2 cellular contexts compared by ENCODE assay signal in genomic region chr20:36670665-36671357, GRCh38.
TF ChIP-seq lines count a peak whose summit lies in the region.

No MANE protein-coding gene starts in this region.

TF ChIP-seq in GM12878, 131 proteins besides CTCF, POLR2A, EP300 and RAD21:
- TF ChIP-seq ZBTB11 (CRISPR knock-in tag; IDR thresholded peaks at IDR 0.05) (no peak), STAT1 (conservative IDR thresholded peaks at IDR 0.05) (no peak), SP1 (IDR thresholded peaks at IDR 0.05; ENCODE audit: low read depth, low read length) (no peak)

TF ChIP-seq in HepG2, 621 proteins besides CTCF, POLR2A, EP300 and RAD21 (continues in another document):
- TF ChIP-seq ZNF777 (CRISPR knock-in tag; IDR thresholded peaks at IDR 0.05) (no peak), PTBP1 (IDR thresholded peaks at IDR 0.05; ENCODE audit: low read depth, low read length, poor library complexity, severe bottlenecking) (no peak), ZNF562 (CRISPR knock-in tag; IDR thresholded peaks at IDR 0.05; ENCODE audit: borderline replicate concordance) (no peak), ZBTB7B (CRISPR knock-in tag; IDR thresholded peaks at IDR 0.05) (no peak), KDM6A (CRISPR knock-in tag; IDR thresholded peaks at IDR 0.05; ENCODE audit: low read depth) (peak; percentile 13; the same call in 1 of the 2 replicates), MTA3 (CRISPR knock-in tag; IDR thresholded peaks at IDR 0.05) (no peak), BRCA1 (CRISPR knock-in tag; IDR thresholded peaks at IDR 0.05) (no peak), ZNF710 (CRISPR knock-in tag; IDR thresholded peaks at IDR 0.05; ENCODE audit: borderline replicate concordance) (0 out of 2 replicates have a peak, but pooled peaks have one; percentile 27), SAP130 (CRISPR knock-in tag; IDR thresholded peaks at IDR 0.05; ENCODE audit: low read depth) (peak; percentile 66), MLX (CRISPR knock-in tag; IDR thresholded peaks at IDR 0.05) (peak; percentile 20; the same call in 1 of the 2 replicates), NR1H2 (CRISPR knock-in tag; IDR thresholded peaks at IDR 0.05; ENCODE audit: borderline replicate concordance, low read depth) (no peak), ZNF891 (CRISPR knock-in tag; IDR thresholded peaks at IDR 0.05) (no peak), HNF1A (IDR thresholded peaks at IDR 0.05; ENCODE audit: low read depth) (peak; percentile 65; the same call in 1 of the 2 replicates), HNF1A (CRISPR knock-in tag; IDR thresholded peaks at IDR 0.05; ENCODE audit: borderline replicate concordance) (peak; percentile 60; the same call in 1 of the 2 replicates), HNRNPLL (IDR thresholded peaks at IDR 0.05; ENCODE audit: low read depth, low read length, poor library complexity, severe bottlenecking) (no peak), HNRNPH1 (optimal IDR thresholded peaks at IDR 0.05; ENCODE audit: low read depth, low read length) (no peak), ONECUT2 (CRISPR knock-in tag; IDR thresholded peaks at IDR 0.05) (no peak), SP1 (IDR thresholded peaks at IDR 0.05) (no peak), SP1 (CRISPR knock-in tag; IDR thresholded peaks at IDR 0.05) (no peak), ARHGAP35 (CRISPR knock-in tag; IDR thresholded peaks at IDR 0.05; ENCODE audit: borderline replicate concordance) (no peak), ZNF749 (CRISPR knock-in tag; IDR thresholded peaks at IDR 0.05; ENCODE audit: borderline replicate concordance) (no peak), ZNF687 (CRISPR knock-in tag; IDR thresholded peaks at IDR 0.05) (no peak), MXD4 (CRISPR knock-in tag; IDR thresholded peaks at IDR 0.05) (peak; percentile 61; the same call in 1 of the 2 replicates), DR1 (CRISPR knock-in tag; IDR thresholded peaks at IDR 0.05) (no peak), HNF1B (CRISPR knock-in tag; IDR thresholded peaks at IDR 0.05) (peak; percentile 68), TCF7L2 (IDR thresholded peaks at IDR 0.05; ENCODE audit: low read depth, low read length) (no peak), NCOA5 (CRISPR knock-in tag; IDR thresholded peaks at IDR 0.05) (no peak), BCLAF1 (IDR thresholded peaks at IDR 0.05) (no peak), ZNF143 (CRISPR knock-in tag; IDR thresholded peaks at IDR 0.05) (no peak), CSRNP1 (CRISPR knock-in tag; IDR thresholded peaks at IDR 0.05) (no peak), SOX6 (IDR thresholded peaks at IDR 0.05) (no peak), SOX6 (CRISPR knock-in tag; IDR thresholded peaks at IDR 0.05) (peak; percentile 47), NAIF1 (CRISPR knock-in tag; IDR thresholded peaks at IDR 0.05; ENCODE audit: borderline replicate concordance) (no peak), ZNF670 (CRISPR knock-in tag; IDR thresholded peaks at IDR 0.05; ENCODE audit: borderline replicate concordance) (no peak), IRF1 (CRISPR knock-in tag; IDR thresholded peaks at IDR 0.05; ENCODE audit: low read depth) (no peak), TARDBP (CRISPR knock-in tag; IDR thresholded peaks at IDR 0.05) (0 out of 2 replicates have a peak, but pooled peaks have one; percentile 32), ZBTB26 (CRISPR knock-in tag; IDR thresholded peaks at IDR 0.05; ENCODE audit: borderline replicate concordance) (no peak), BHLHE40 (IDR thresholded peaks at IDR 0.05; ENCODE audit: low read length) (no peak), ZBTB42 (CRISPR knock-in tag; IDR thresholded peaks at IDR 0.05) (no peak), ZMAT3 (CRISPR knock-in tag; conservative IDR thresholded peaks at IDR 0.05) (no peak), GATAD2A (CRISPR knock-in tag; IDR thresholded peaks at IDR 0.05) (peak; percentile 41; the same call in 1 of the 2 replicates), SOX13 (IDR thresholded peaks at IDR 0.05) (no peak), SOX13 (CRISPR knock-in tag; conservative IDR thresholded peaks at IDR 0.05 in 1 of 2, IDR thresholded peaks at IDR 0.05 in 1 of 2) (peak in 1 of 2 experiments; percentile 41; a peak in 1 of 4 replicates), BORCS8-MEF2B (CRISPR knock-in tag; IDR thresholded peaks at IDR 0.05) (no peak), HNRNPK (IDR thresholded peaks at IDR 0.05; ENCODE audit: low read depth, low read length, poor library complexity, severe bottlenecking) (no peak), ATF1 (CRISPR knock-in tag; IDR thresholded peaks at IDR 0.05) (no peak), TEAD2 (CRISPR knock-in tag; IDR thresholded peaks at IDR 0.05) (no peak)
